37 cellular contexts compared by ENCODE assay signal in the genomic region with DNA sequence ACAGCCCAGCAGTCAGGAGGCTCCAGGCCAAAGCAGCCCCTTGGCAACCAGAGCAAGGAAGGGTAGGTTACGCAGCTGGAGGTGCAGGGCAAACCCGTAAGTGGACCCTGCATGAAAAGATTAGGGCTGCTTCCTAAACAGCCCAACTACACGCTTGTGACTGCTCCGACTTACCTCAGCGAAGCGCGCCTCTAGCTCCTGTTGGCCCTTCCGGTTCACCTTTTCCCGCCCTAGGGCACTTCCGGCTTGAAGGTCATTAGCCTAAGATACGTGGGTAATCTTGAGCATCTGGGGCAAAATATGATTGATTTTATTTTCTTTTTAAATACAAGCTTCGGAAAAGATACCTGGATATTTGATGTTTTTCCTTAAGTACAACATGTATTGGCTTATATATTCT. TPM values are rescaled to one million over a fixed set of nuclear protein-coding genes. Genes with fewer than 3 reads are reported as not detected.
"Had no signal": no experiment of that assay in that cellular context is flagged by ENCODE, and none has a peak within 500 bp of the region (broad histone marks: within the 10 kb centered on the region; RNA-seq: fewer than 3 reads in every experiment).

TSS of gene CCDC73 (minus strand) at position 224 of the 400 bp plus-strand sequence. CDS start 34,419 bp downstream, outside the sequence.

- H3K4me1 Mint-ChIP-seq: activated CD4-positive, alpha-beta T cell treated with anti-CD3 and anti-CD28 coated beads for 36 hours; brain had no signal

- H3K36me3 Mint-ChIP-seq: activated CD4-positive, alpha-beta memory T cell treated with anti-CD3 and anti-CD28 coated beads for 36 hours; activated CD8-positive, alpha-beta memory T cell treated with anti-CD3 and anti-CD28 coated beads, Interleukin-2, amount 10 ng/mL, durations not matched to agents 7 days and 5 days; activated naive CD4-positive, alpha-beta T cell treated with anti-CD3 and anti-CD28 coated beads, Interleukin-2, amount 50 U/mL, for 24 hours; activated naive CD8-positive, alpha-beta T cell treated with anti-CD3 and anti-CD28 coated beads for 36 hours; brain had no signal

- H3K9me3 ChIP-seq: ascending aorta, breast epithelium, esophagus muscularis mucosa, gastroesophageal sphincter, heart right ventricle had no signal

- ATAC-seq: activated CD4-positive, alpha-beta T cell treated with anti-CD3 and anti-CD28 coated beads for 36 hours; activated CD8-positive, alpha-beta memory T cell treated with anti-CD3 and anti-CD28 coated beads, Interleukin-2, amount 10 ng/mL, durations not matched to agents 7 days and 5 days; activated CD8-positive, alpha-beta T cell treated with anti-CD3 and anti-CD28 coated beads, Interleukin-2, amount 10 ng/mL, durations not matched to agents 7 days and 5 days; activated naive CD8-positive, alpha-beta T cell treated with anti-CD3 and anti-CD28 coated beads, Interleukin-2, amount 50 U/mL, for 24 hours; effector memory CD8-positive, alpha-beta T cell; foreskin keratinocyte; gastroesophageal sphincter; heart right ventricle; T-helper 17 cell had no signal

- H3K4me1 ChIP-seq: ascending aorta, breast epithelium had no signal

- H3K27ac Mint-ChIP-seq: activated CD4-positive, alpha-beta memory T cell treated with anti-CD3 and anti-CD28 coated beads for 36 hours; activated CD4-positive, alpha-beta T cell treated with anti-CD3 and anti-CD28 coated beads for 36 hours; activated CD4-positive, alpha-beta T cell treated with anti-CD3 and anti-CD28 coated beads, Interleukin-2, amount 10 ng/mL, durations not matched to agents 24 days and 14 days; activated CD8-positive, alpha-beta memory T cell treated with anti-CD3 and anti-CD28 coated beads, Interleukin-2, amount 10 ng/mL, durations not matched to agents 7 days and 5 days; activated CD8-positive, alpha-beta T cell treated with anti-CD3 and anti-CD28 coated beads, Interleukin-2, amount 10 ng/mL, durations not matched to agents 7 days and 5 days; activated naive CD4-positive, alpha-beta T cell treated with anti-CD3 and anti-CD28 coated beads for 36 hours; activated naive CD4-positive, alpha-beta T cell treated with anti-CD3 and anti-CD28 coated beads, Interleukin-2, amount 50 U/mL, for 24 hours; activated naive CD8-positive, alpha-beta T cell treated with anti-CD3 and anti-CD28 coated beads, Interleukin-2, amount 50 U/mL, for 24 hours; activated T-helper 1 cell treated with anti-CD3 and anti-CD28 coated beads, Interleukin-12 subunit alpha, Interleukin-12 subunit beta, Interleukin-2, Interleukin-4 antibody, amounts not matched to agents 30 ng/mL and 10 ng/mL and 1 ng/mL, durations not matched to agents 14 hours and 24 hours and 36 hours; activated T-helper 2 cell treated with anti-CD3 and anti-CD28 coated beads, Interferon-gamma antibody, Interleukin-2, Interleukin-4, amounts not matched to agents 10 μg/mL and 5 μg/mL and 100 μg/mL, durations not matched to agents 14 hours and 24 hours and 36 hours; brain; dendritic cell treated with granulocyte-macrophage colony-stimulating factor and Interleukin-4, amounts not matched to agents 40 ng/mL and 50 ng/mL, for 4 days; effector memory CD8-positive, alpha-beta T cell; T-helper 17 cell; T-helper 2 cell treated with Interferon-gamma antibody and Interleukin-4, amounts not matched to agents 5 μg/mL and 100 μg/mL, for 36 hours had no signal

- H3K4me3 ChIP-seq: cardiac muscle cell had no signal

- H3K4me3 Mint-ChIP-seq: activated CD4-positive, alpha-beta memory T cell treated with anti-CD3 and anti-CD28 coated beads for 36 hours; activated CD4-positive, alpha-beta T cell treated with anti-CD3 and anti-CD28 coated beads for 36 hours; activated CD8-positive, alpha-beta memory T cell treated with anti-CD3 and anti-CD28 coated beads, Interleukin-2, amount 10 ng/mL, durations not matched to agents 7 days and 5 days; activated naive CD4-positive, alpha-beta T cell treated with anti-CD3 and anti-CD28 coated beads for 36 hours; activated naive CD8-positive, alpha-beta T cell treated with anti-CD3 and anti-CD28 coated beads for 36 hours; activated naive CD8-positive, alpha-beta T cell treated with anti-CD3 and anti-CD28 coated beads, Interleukin-2, amount 50 U/mL, for 24 hours; activated T-helper 1 cell treated with anti-CD3 and anti-CD28 coated beads, Interleukin-12 subunit alpha, Interleukin-12 subunit beta, Interleukin-2, Interleukin-4 antibody, amounts not matched to agents 30 ng/mL and 10 ng/mL and 1 ng/mL, durations not matched to agents 14 hours and 24 hours and 36 hours; dendritic cell treated with granulocyte-macrophage colony-stimulating factor and Interleukin-4, amounts not matched to agents 40 ng/mL and 50 ng/mL, for 4 days; T-helper 17 cell; T-helper 2 cell treated with Interferon-gamma antibody and Interleukin-4, amounts not matched to agents 5 μg/mL and 100 μg/mL, for 36 hours had no signal

- DNase-seq: activated CD4-positive, alpha-beta memory T cell treated with anti-CD3 and anti-CD28 coated beads for 36 hours; activated CD4-positive, alpha-beta T cell treated with anti-CD3 and anti-CD28 coated beads for 36 hours; activated CD4-positive, alpha-beta T cell treated with anti-CD3 and anti-CD28 coated beads, Interleukin-2, amount 10 ng/mL, durations not matched to agents 24 days and 14 days; activated CD4-positive, CD25-positive, alpha-beta regulatory T cell; activated CD4-positive, CD25-positive, alpha-beta regulatory T cell treated with anti-CD3 and anti-CD28 coated beads, Interleukin-2, amount 50 U/mL, for 72 hours; activated CD8-positive, alpha-beta memory T cell treated with anti-CD3 and anti-CD28 coated beads, Interleukin-2, amount 10 ng/mL, durations not matched to agents 7 days and 5 days; activated CD8-positive, alpha-beta memory T cell treated with anti-CD3 and anti-CD28 coated beads, Interleukin-2, amount 50 U/mL, for 4 hours; activated CD8-positive, alpha-beta T cell treated with anti-CD3 and anti-CD28 coated beads, Interleukin-2, amount 10 ng/mL, durations not matched to agents 7 days and 5 days; activated effector memory CD4-positive, alpha-beta T cell treated with anti-CD3 and anti-CD28 coated beads, Interleukin-2, amount 50 U/mL, for 16 hours; activated naive CD4-positive, alpha-beta T cell treated with anti-CD3 and anti-CD28 coated beads for 36 hours; activated naive CD8-positive, alpha-beta T cell treated with anti-CD3 and anti-CD28 coated beads for 36 hours; activated naive CD8-positive, alpha-beta T cell treated with anti-CD3 and anti-CD28 coated beads, Interleukin-2, amount 50 U/mL, for 24 hours; activated T-cell treated with anti-CD3 and anti-CD28 coated beads, Interleukin-2, amount 50 U/mL, for 1 hour; activated T-cell treated with anti-CD3 and anti-CD28 coated beads, Interleukin-2, amount 50 U/mL, for 48 hours; central memory CD4-positive, alpha-beta T cell; dorsolateral prefrontal cortex; effector memory CD8-positive, alpha-beta T cell; erythroblast; foreskin keratinocyte; heart right ventricle; T-helper 1 cell; T-helper 17 cell; T1000; WERI-Rb-1 had no signal

- H3K27me3 ChIP-seq: ascending aorta, breast epithelium, esophagus muscularis mucosa, foreskin keratinocyte had no signal

- H3K27me3 Mint-ChIP-seq: activated naive CD4-positive, alpha-beta T cell treated with anti-CD3 and anti-CD28 coated beads, Interleukin-2, amount 50 U/mL, for 24 hours; activated naive CD8-positive, alpha-beta T cell treated with anti-CD3 and anti-CD28 coated beads for 36 hours; dendritic cell treated with granulocyte-macrophage colony-stimulating factor and Interleukin-4, amounts not matched to agents 40 ng/mL and 50 ng/mL, for 4 days had no signal

- H3K27ac ChIP-seq: ascending aorta, breast epithelium, cardiac muscle cell, coronary artery, dorsolateral prefrontal cortex, esophagus muscularis mucosa, foreskin keratinocyte, gastroesophageal sphincter, heart right ventricle, WERI-Rb-1 had no signal

- H3K9me3 Mint-ChIP-seq: activated CD4-positive, alpha-beta memory T cell treated with anti-CD3 and anti-CD28 coated beads for 36 hours; activated CD4-positive, alpha-beta T cell treated with anti-CD3 and anti-CD28 coated beads, Interleukin-2, amount 10 ng/mL, durations not matched to agents 24 days and 14 days; activated naive CD4-positive, alpha-beta T cell treated with anti-CD3 and anti-CD28 coated beads for 36 hours; activated naive CD4-positive, alpha-beta T cell treated with anti-CD3 and anti-CD28 coated beads, Interleukin-2, amount 50 U/mL, for 24 hours; activated naive CD8-positive, alpha-beta T cell treated with anti-CD3 and anti-CD28 coated beads for 36 hours; activated naive CD8-positive, alpha-beta T cell treated with anti-CD3 and anti-CD28 coated beads, Interleukin-2, amount 50 U/mL, for 24 hours; activated T-helper 1 cell treated with anti-CD3 and anti-CD28 coated beads, Interleukin-12 subunit alpha, Interleukin-12 subunit beta, Interleukin-2, Interleukin-4 antibody, amounts not matched to agents 30 ng/mL and 10 ng/mL and 1 ng/mL, durations not matched to agents 14 hours and 24 hours and 36 hours; activated T-helper 2 cell treated with anti-CD3 and anti-CD28 coated beads, Interferon-gamma antibody, Interleukin-2, Interleukin-4, amounts not matched to agents 10 μg/mL and 5 μg/mL and 100 μg/mL, durations not matched to agents 14 hours and 24 hours and 36 hours; dendritic cell treated with granulocyte-macrophage colony-stimulating factor and Interleukin-4, amounts not matched to agents 40 ng/mL and 50 ng/mL, for 4 days; effector memory CD8-positive, alpha-beta T cell; T-helper 2 cell treated with Interferon-gamma antibody and Interleukin-4, amounts not matched to agents 5 μg/mL and 100 μg/mL, for 36 hours had no signal

- H3K36me3 ChIP-seq: ascending aorta, breast epithelium, cardiac muscle cell, esophagus muscularis mucosa, gastroesophageal sphincter, heart right ventricle, WERI-Rb-1 had no signal

RNA-seq across cellular contexts. Expression of gene CCDC73, which starts in this region (rescaled TPM):
- total RNA-seq: activated CD4-positive, alpha-beta memory T cell treated with anti-CD3 and anti-CD28 coated beads for 36 hours; activated CD4-positive, alpha-beta T cell treated with anti-CD3 and anti-CD28 coated beads for 36 hours; activated CD4-positive, alpha-beta T cell treated with anti-CD3 and anti-CD28 coated beads, Interleukin-2, amount 10 ng/mL, durations not matched to agents 24 days and 14 days; activated CD8-positive, alpha-beta T cell treated with anti-CD3 and anti-CD28 coated beads, Interleukin-2, amount 10 ng/mL, durations not matched to agents 7 days and 5 days; activated naive CD4-positive, alpha-beta T cell treated with anti-CD3 and anti-CD28 coated beads for 36 hours; ascending aorta; cardiac muscle cell; esophagus muscularis mucosa; foreskin keratinocyte; gastroesophageal sphincter; glomerular endothelial cell; heart right ventricle; T-helper 17 cell had no signal
- polyA plus RNA-seq: foreskin keratinocyte had no signal
